Comparison of ENCODE assay signal across 1 cellular context in the genomic region with DNA sequence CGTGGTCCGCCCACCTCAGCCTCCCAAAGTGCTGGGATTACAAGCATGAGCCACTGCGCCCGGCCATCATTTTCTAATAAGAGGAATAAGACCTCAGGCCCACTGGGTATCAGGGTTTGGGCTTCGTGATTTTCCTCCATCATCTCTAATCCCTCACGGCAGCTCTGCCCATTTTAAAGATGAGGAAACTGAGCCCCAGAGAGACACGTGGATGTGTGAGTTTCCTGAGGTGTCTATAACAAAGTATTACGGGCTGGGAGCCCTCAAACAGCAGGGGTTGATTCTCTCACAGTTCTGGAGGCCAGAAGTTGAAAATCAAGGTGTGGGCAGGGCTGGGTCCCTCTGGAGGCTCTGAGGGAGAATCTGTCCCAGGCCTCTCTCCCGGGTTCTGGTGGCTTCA.
TF ChIP-seq lines count a peak whose summit lies in the region.

No MANE protein-coding gene starts in this region.

TF ChIP-seq in IMR-90, 13 proteins besides CTCF, POLR2A, EP300 and RAD21:
- TF ChIP-seq MXI1 (IDR thresholded peaks at IDR 0.05; ENCODE audit: borderline replicate concordance, low read depth, low read length), result no peak
- no peak for TF ChIP-seq FOS (IDR thresholded peaks at IDR 0.05; ENCODE audit: low read depth, low read length)
- TF ChIP-seq NFE2L2 (IDR thresholded peaks at IDR 0.05; ENCODE audit: low read depth, low read length), result no peak
- no peak for TF ChIP-seq CEBPB (IDR thresholded peaks at IDR 0.05; ENCODE audit: low read depth, low read length)
- TF ChIP-seq, protein P1, sequence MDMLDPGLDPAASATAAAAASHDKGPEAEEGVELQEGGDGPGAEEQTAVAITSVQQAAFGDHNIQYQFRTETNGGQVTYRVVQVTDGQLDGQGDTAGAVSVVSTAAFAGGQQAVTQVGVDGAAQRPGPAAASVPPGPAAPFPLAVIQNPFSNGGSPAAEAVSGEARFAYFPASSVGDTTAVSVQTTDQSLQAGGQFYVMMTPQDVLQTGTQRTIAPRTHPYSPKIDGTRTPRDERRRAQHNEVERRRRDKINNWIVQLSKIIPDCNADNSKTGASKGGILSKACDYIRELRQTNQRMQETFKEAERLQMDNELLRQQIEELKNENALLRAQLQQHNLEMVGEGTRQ (IDR thresholded peaks at IDR 0.05; ENCODE audit: low read depth, low read length), result no peak
- no peak for TF ChIP-seq BHLHE40 (IDR thresholded peaks at IDR 0.05; ENCODE audit: low read depth, low read length)
- TF ChIP-seq RCOR1 (IDR thresholded peaks at IDR 0.05; ENCODE audit: insufficient replicate concordance, low read length), result no peak
- TF ChIP-seq CHD1 (IDR thresholded peaks at IDR 0.05; ENCODE audit: low read depth, low read length), result no peak
- no peak for TF ChIP-seq MAZ (IDR thresholded peaks at IDR 0.05; ENCODE audit: borderline replicate concordance, low read depth, low read length)
- TF ChIP-seq RFX5 (IDR thresholded peaks at IDR 0.05; ENCODE audit: low read depth, low read length), result no peak
- no peak for TF ChIP-seq SMC3 (IDR thresholded peaks at IDR 0.05; ENCODE audit: low read depth, low read length)
- TF ChIP-seq, protein P2, sequence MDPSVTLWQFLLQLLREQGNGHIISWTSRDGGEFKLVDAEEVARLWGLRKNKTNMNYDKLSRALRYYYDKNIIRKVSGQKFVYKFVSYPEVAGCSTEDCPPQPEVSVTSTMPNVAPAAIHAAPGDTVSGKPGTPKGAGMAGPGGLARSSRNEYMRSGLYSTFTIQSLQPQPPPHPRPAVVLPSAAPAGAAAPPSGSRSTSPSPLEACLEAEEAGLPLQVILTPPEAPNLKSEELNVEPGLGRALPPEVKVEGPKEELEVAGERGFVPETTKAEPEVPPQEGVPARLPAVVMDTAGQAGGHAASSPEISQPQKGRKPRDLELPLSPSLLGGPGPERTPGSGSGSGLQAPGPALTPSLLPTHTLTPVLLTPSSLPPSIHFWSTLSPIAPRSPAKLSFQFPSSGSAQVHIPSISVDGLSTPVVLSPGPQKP (IDR thresholded peaks at IDR 0.05; ENCODE audit: borderline replicate concordance, low read depth, low read length), result no peak
